Comparison of ENCODE assay signal across 14 cellular contexts in genomic region chr1:64844609-64845008, GRCh38.
"Had no signal": no experiment of that assay in that cellular context is flagged by ENCODE, and none has a peak within 500 bp of the region (broad histone marks: within the 10 kb centered on the region; RNA-seq: fewer than 3 reads in every experiment).

No MANE protein-coding gene starts in this region.

- DNase-seq: activated CD4-positive, alpha-beta T cell treated with anti-CD3 and anti-CD28 coated beads, Interleukin-2, amount 10 ng/mL, durations not matched to agents 7 days and 5 days; anterior cingulate cortex; caudate nucleus; erythroblast; head of caudate nucleus; left lung; ovary; right lobe of liver; small intestine; stimulated activated CD4-positive, alpha-beta T cell treated with anti-CD3 and anti-CD28 coated beads, Interleukin-15, amount 100 ng/mL, for 24 hours; stimulated activated CD4-positive, alpha-beta T cell treated with anti-CD3 and anti-CD28 coated beads, Interleukin-2, amount 100 ng/mL, for 48 hours; T-helper 1 cell; T1000 had no signal

- ATAC-seq: left lung, right lobe of liver had no signal

- H3K4me1 Mint-ChIP-seq: activated CD4-positive, alpha-beta T cell treated with anti-CD3 and anti-CD28 coated beads, Interleukin-2, amount 10 ng/mL, durations not matched to agents 7 days and 5 days; brain had no signal

- H3K9me3 ChIP-seq: left lung, ovary, right lobe of liver had no signal

- H3K27ac Mint-ChIP-seq: activated CD4-positive, alpha-beta T cell treated with anti-CD3 and anti-CD28 coated beads, Interleukin-2, amount 10 ng/mL, durations not matched to agents 7 days and 5 days had no signal

- H3K9me3 Mint-ChIP-seq: activated CD4-positive, alpha-beta T cell treated with anti-CD3 and anti-CD28 coated beads, Interleukin-2, amount 10 ng/mL, durations not matched to agents 7 days and 5 days; brain had no signal

- H3K4me3 Mint-ChIP-seq: activated CD4-positive, alpha-beta T cell treated with anti-CD3 and anti-CD28 coated beads, Interleukin-2, amount 10 ng/mL, durations not matched to agents 7 days and 5 days; brain had no signal

- H3K27me3 Mint-ChIP-seq: activated CD4-positive, alpha-beta T cell treated with anti-CD3 and anti-CD28 coated beads, Interleukin-2, amount 10 ng/mL, durations not matched to agents 7 days and 5 days had no signal
